In genomic region chr15:62619526-62619925, GRCh38 we compare ENCODE assay signal across 22 cellular contexts.
DNase-seq lines count a peak whose midpoint lies in the region; ATAC-seq, FAIRE-seq and TF ChIP-seq lines count a peak whose summit lies in the region.
"Had no signal": no experiment of that assay in that cellular context is flagged by ENCODE, and none has a peak within 500 bp of the region (broad histone marks: within the 10 kb centered on the region; RNA-seq: fewer than 3 reads in every experiment).

No MANE protein-coding gene starts in this region.

- H3K36me3 ChIP-seq in SJCRH30 = no peaks in the 10 kb centered on the region
- no peaks in the 10 kb centered on the region for H3K36me3 ChIP-seq in transverse colon
- H3K36me3 ChIP-seq: tibial nerve had no signal

- no peak for FAIRE-seq in H54 (lab: Jason Lieb, UNC)
- FAIRE-seq: endothelial cell of umbilical vein, G401.6, H1, TTC549 had no signal

- H3K27ac ChIP-seq in SJCRH30 (peak overlapping the region; percentile 28; the same call in 1 of the 2 replicates), transverse colon (no peak overlapping the region)
- H3K27ac ChIP-seq: psoas muscle had no signal

- in situ Hi-C loops in transverse colon (cut with MboI; ENCODE audit: low pct_ligation_motif_present in 1 of 4, low pct_unique_long_range_greater_than_20kb in 1 of 4, low sequenced_read_pairs in 3 of 4) = no loop called here

- H3K27me3 ChIP-seq in SJCRH30 (no peaks in the 10 kb centered on the region), transverse colon (no peaks in the 10 kb centered on the region)
- H3K27me3 ChIP-seq: tibial nerve had no signal

- peak; percentile 36 for ATAC-seq in sciatic nerve
- ATAC-seq: psoas muscle had no signal

- H3K4me1 ChIP-seq in SJCRH30 (peaks cover 23% of the 10 kb centered on the region), transverse colon (peaks cover 0 to 17% (median 7%) of the 10 kb centered on the region in 4 donors)

- TF ChIP-seq EP300 in transverse colon (IDR thresholded peaks at IDR 0.05; ENCODE audit: low read depth) = no peak

- DNase-seq in AG10803 (ENCODE audit: low read depth) (peak; percentile 54), SJCRH30 (peak; percentile 27 to 47), fibroblast of the aortic adventitia (ENCODE audit: low read depth) (peak; percentile 34), sciatic nerve (ENCODE audit: low spot score) (no peak), transverse colon (no peak), cerebellar cortex (ENCODE audit: low spot score) (no peak), H54 (ENCODE audit: insufficient read length, low spot score) (no peak)
- no peak for DNase-seq in central memory CD4-positive, alpha-beta T cell
- DNase-seq: activated effector memory CD4-positive, alpha-beta T cell treated with Interleukin-2 at 50 U/mL for 16 hours; activated naive CD8-positive, alpha-beta T cell treated with anti-CD3 and anti-CD28 coated beads, Interleukin-2, amount 10 ng/mL, durations not matched to agents 7 days and 5 days; NCI-H1092; NCI-H187; NCI-H2227 treated with DMSO at 0.1 percent for 48 hours; NCI-H526 treated with DMSO at 0.1 percent for 48 hours; psoas muscle; SIG-M5 had no signal

- H3K4me3 ChIP-seq in AG10803 (ENCODE audit: low read length) (no peak overlapping the region), SJCRH30 (no peak overlapping the region), fibroblast of the aortic adventitia (ENCODE audit: low read depth, low read length) (no peak overlapping the region), transverse colon (no peak overlapping the region)
- H3K4me3 ChIP-seq: lung, psoas muscle, tibial nerve had no signal

- no peak for TF ChIP-seq POLR2A in transverse colon (IDR thresholded peaks at IDR 0.05)
- TF ChIP-seq POLR2A in H54 (IDR thresholded peaks at IDR 0.05; ENCODE audit: low read depth, low read length) = no peak

- no peaks in the 10 kb centered on the region for H3K9me3 ChIP-seq in SJCRH30 (replicated peaks)
- no peaks in the 10 kb centered on the region for H3K9me3 ChIP-seq in transverse colon
- H3K9me3 ChIP-seq: psoas muscle, tibial nerve had no signal

- intact Hi-C loops in sciatic nerve (cut with DNase I) (no loop called here), transverse colon (cut with DNase I; ENCODE audit: low total_unique reads) (no loop called here)

- WGBS in transverse colon (ENCODE audit: low coverage in 1 of 2), 2 donors = 57 to 84% methylated on average over 1 to 3 of the region's 3 CpGs

- TF ChIP-seq CTCF in AG10803 (conservative IDR thresholded peaks at IDR 0.05; ENCODE audit: low read length) (no peak), fibroblast of the aortic adventitia (IDR thresholded peaks at IDR 0.05; ENCODE audit: insufficient read depth, low read length) (no peak), transverse colon (IDR thresholded peaks at IDR 0.05) (no peak)

Comparison
In these comparisons a context has a peak if more than half of its experiments do, and no peak if none do; other contexts are left out.
1. DNase-seq: peak in AG10803 (single experiment), SJCRH30 (2 of 2) and fibroblast of the aortic adventitia (single experiment); none in sciatic nerve (single experiment), transverse colon (single experiment), cerebellar cortex (single experiment), central memory CD4-positive, alpha-beta T cell (single experiment) and H54 (single experiment).